In genomic region chr20:4966826-4967751, GRCh38 we compare ENCODE assay signal across 16 cellular contexts. TPM values are rescaled to one million over a fixed set of nuclear protein-coding genes. Genes with fewer than 3 reads are reported as not detected.
DNase-seq lines count a peak whose midpoint lies in the region; ATAC-seq and TF ChIP-seq lines count a peak whose summit lies in the region.
"Had no signal": no experiment of that assay in that cellular context is flagged by ENCODE, and none has a peak within 500 bp of the region (broad histone marks: within the 10 kb centered on the region; RNA-seq: fewer than 3 reads in every experiment).

No MANE protein-coding gene starts in this region.

- peaks cover 0 to 40% (median 11%) of the 10 kb centered on the region in 3 donors for H3K36me3 Mint-ChIP-seq in CD8-positive, alpha-beta memory T cell

- peaks cover 5% of the 10 kb centered on the region for H3K36me3 ChIP-seq in CD8-positive, alpha-beta memory T cell (ENCODE audit: insufficient read depth, low read length)
- H3K36me3 ChIP-seq in neutrophil: peaks cover 6% of the 10 kb centered on the region

- H3K4me1 Mint-ChIP-seq in CD8-positive, alpha-beta memory T cell: peaks cover 6 to 13% (median 13%) of the 10 kb centered on the region in 3 donors

- H3K27me3 ChIP-seq in CD8-positive, alpha-beta memory T cell (ENCODE audit: insufficient read depth, low read length, poor library complexity, severe bottlenecking): no peaks in the 10 kb centered on the region
- no peaks in the 10 kb centered on the region for H3K27me3 ChIP-seq in neutrophil
- H3K27me3 ChIP-seq: esophagus squamous epithelium, suprapubic skin had no signal

- CTCF ChIA-PET in CD8-positive, alpha-beta memory T cell (lab: Charles Lee): interaction anchor here (0.8 to 1.5 kb wide), 4 partner anchors 9 to 208 kb away, joined by 3 read pairs; no protein-coding TSS in a partner anchor

- no peaks in the 10 kb centered on the region for H3K9me3 Mint-ChIP-seq in CD8-positive, alpha-beta memory T cell
- H3K9me3 Mint-ChIP-seq: activated naive CD8-positive, alpha-beta T cell treated with anti-CD3 and anti-CD28 coated beads for 36 hours had no signal

- H3K9me3 ChIP-seq in CD8-positive, alpha-beta memory T cell (ENCODE audit: low read length): no peaks in the 10 kb centered on the region
- no peaks in the 10 kb centered on the region for H3K9me3 ChIP-seq in neutrophil
- H3K9me3 ChIP-seq: esophagus squamous epithelium, suprapubic skin had no signal

- TF ChIP-seq CTCF in neutrophil (IDR thresholded peaks at IDR 0.05): no peak

- peaks cover 7% of the 10 kb centered on the region for H3K4me1 ChIP-seq in CD8-positive, alpha-beta memory T cell (ENCODE audit: insufficient read depth, low read length)
- H3K4me1 ChIP-seq in neutrophil (ENCODE audit: control insufficient read depth in 1 of 2, insufficient read depth in 1 of 2, low read depth in 1 of 2, low read length in 1 of 2): peaks cover 42 to 46% of the 10 kb centered on the region in 2 experiments

- POLR2A ChIA-PET in CD8-positive, alpha-beta memory T cell (lab: Charles Lee): no interaction called here

- no peaks in the 10 kb centered on the region for H3K27me3 Mint-ChIP-seq in CD8-positive, alpha-beta memory T cell
- H3K27me3 Mint-ChIP-seq: activated naive CD8-positive, alpha-beta T cell treated with anti-CD3 and anti-CD28 coated beads for 36 hours had no signal

- no peak for ATAC-seq in HG03095 (IDR thresholded peaks at IDR 0.05; ENCODE audit: unreplicated experiment)
- ATAC-seq in HG03159 (IDR thresholded peaks at IDR 0.05; ENCODE audit: unreplicated experiment): no peak

- H3K4me3 ChIP-seq in CD8-positive, alpha-beta memory T cell (ENCODE audit: low read length): no peak overlapping the region
- peak overlapping the region in 1 of 2 experiments; percentile 1 for H3K4me3 ChIP-seq in neutrophil (ENCODE audit: low read depth in 1 of 2, low read length in 1 of 2)
- H3K4me3 ChIP-seq: esophagus squamous epithelium, smooth muscle cell, suprapubic skin had no signal

- DNase-seq in CD8-positive, alpha-beta memory T cell: no peak
- DNase-seq in NCI-H460 (ENCODE audit: extremely low read depth, low read depth): peak; percentile 34
- no peak for DNase-seq in stimulated activated CD4-positive, alpha-beta T cell treated with anti-CD3 and anti-CD28 coated beads, Interleukin-4, amount 100 ng/mL, for 4 hours
- DNase-seq in NCI-H1930 (lab: John Stamatoyannopoulos, UW): no peak
- DNase-seq: activated naive CD8-positive, alpha-beta T cell treated with anti-CD3 and anti-CD28 coated beads for 36 hours; DMS153; esophagus squamous epithelium; HCEC 1CT; mammary epithelial cell had no signal

- peak overlapping the region in 5 of 8 donors; percentile 0 to 73 (median 8) for H3K27ac Mint-ChIP-seq in CD8-positive, alpha-beta memory T cell
- H3K27ac Mint-ChIP-seq: activated naive CD8-positive, alpha-beta T cell treated with anti-CD3 and anti-CD28 coated beads for 36 hours had no signal

- no peak overlapping the region for H3K4me3 Mint-ChIP-seq in CD8-positive, alpha-beta memory T cell
- H3K4me3 Mint-ChIP-seq: activated naive CD8-positive, alpha-beta T cell treated with anti-CD3 and anti-CD28 coated beads for 36 hours had no signal

- no peak overlapping the region for H3K27ac ChIP-seq in CD8-positive, alpha-beta memory T cell (ENCODE audit: low read depth, low read length)
- H3K27ac ChIP-seq in cingulate gyrus (ENCODE audit: low read depth, low read length) (peak overlapping the region; percentile 87), neutrophil (peak overlapping the region; percentile 95)
- H3K27ac ChIP-seq: HL-60, suprapubic skin had no signal

RNA-seq across cellular contexts. Expression of gene SLC23A2, which starts 34.2 kb away (rescaled TPM):
- total RNA-seq in CD8-positive, alpha-beta memory T cell: 10 to 100 TPM; 20.6 to 24.3 TPM
- 6.7 TPM for polyA plus RNA-seq in CD8-positive, alpha-beta memory T cell
- 17.5 and 20.5 TPM in 2 replicates for total RNA-seq in NCI-H460 (2014; rRNA removed; shearing (Covaris generic))
- polyA plus RNA-seq in NCI-H460 (2014; cell fraction: nucleus; rRNA removed): 25.9 and 34.1 TPM in 2 replicates
